10 cellular contexts compared by ENCODE assay signal in genomic region chr15:70826634-70827033, GRCh38. TPM values are rescaled to one million over a fixed set of nuclear protein-coding genes. Genes with fewer than 3 reads are reported as not detected.
A peak's percentile ranks its signal among the peaks of the same experiment; 100 is the strongest.
DNase-seq lines count a peak whose midpoint lies in the region; ATAC-seq, FAIRE-seq and TF ChIP-seq lines count a peak whose summit lies in the region.
"Had no signal": no experiment of that assay in that cellular context is flagged by ENCODE, and none has a peak within 500 bp of the region (broad histone marks: within the 10 kb centered on the region; RNA-seq: fewer than 3 reads in every experiment).

No MANE protein-coding gene starts in this region.

- H3K9me3 Mint-ChIP-seq in CD4-positive, alpha-beta memory T cell: no peaks in the 10 kb centered on the region
- H3K9me3 Mint-ChIP-seq: brain, natural killer cell had no signal

- H3K9me2 ChIP-seq in hepatocyte (replicated peaks; ENCODE audit: insufficient read depth): no peaks in the 10 kb centered on the region

- CTCF ChIA-PET in CD4-positive, alpha-beta memory T cell (lab: Charles Lee; ENCODE audit: partially characterized antibody): interaction anchor here (1.7 to 3.2 kb wide), 3 partner anchors 15 to 32 kb away, joined by 4 to 26 read pairs (median 6); no protein-coding TSS in a partner anchor

- peak; percentile 20 for FAIRE-seq in urothelium cell line (lab: Jason Lieb, UNC)

- POLR2A ChIA-PET in CD4-positive, alpha-beta memory T cell (lab: Charles Lee; ENCODE audit: partially characterized antibody): no interaction called here

- intact Hi-C loops in CD4-positive, alpha-beta memory T cell (cut with micrococcal nuclease): no loop called here

- TF ChIP-seq CTCF in hepatocyte (IDR thresholded peaks at IDR 0.05; ENCODE audit: poor library complexity): no peak

- H3K27me3 Mint-ChIP-seq in CD4-positive, alpha-beta memory T cell: peaks cover 15 to 26% of the 10 kb centered on the region in 2 donors
- H3K27me3 Mint-ChIP-seq: brain had no signal

- WGBS in hepatocyte (ENCODE audit: low lambda C conversion rate, missing lambda C conversion rate): 57% methylated on average over 3 of the region's 3 CpGs

- no peaks in the 10 kb centered on the region for H3K9me3 ChIP-seq in hepatocyte (ENCODE audit: low read depth)
- no peaks in the 10 kb centered on the region for H3K9me3 ChIP-seq in CD4-positive, alpha-beta memory T cell (ENCODE audit: control insufficient read depth in 1 of 2, low read length in 2 of 2)

- no peak overlapping the region for H3K4me3 ChIP-seq in Jurkat, Clone E6-1 (ENCODE audit: low read length)
- H3K4me3 ChIP-seq in hepatocyte: no peak overlapping the region
- H3K4me3 ChIP-seq in CD4-positive, alpha-beta memory T cell (ENCODE audit: low read length in 2 of 2): no peak overlapping the region

- no peaks in the 10 kb centered on the region for H3K4me1 Mint-ChIP-seq in CD4-positive, alpha-beta memory T cell
- H3K4me1 Mint-ChIP-seq: natural killer cell had no signal

- no peak overlapping the region for H3K4me2 ChIP-seq in hepatocyte

- no peak overlapping the region for H3K27ac Mint-ChIP-seq in CD4-positive, alpha-beta memory T cell
- H3K27ac Mint-ChIP-seq: natural killer cell had no signal

- no peaks in the 10 kb centered on the region for H3K36me3 Mint-ChIP-seq in CD4-positive, alpha-beta memory T cell
- H3K36me3 Mint-ChIP-seq: natural killer cell had no signal

- ATAC-seq in HG03108 (IDR thresholded peaks at IDR 0.05; ENCODE audit: unreplicated experiment): no peak
- ATAC-seq: natural killer cell had no signal

- peaks cover 7% of the 10 kb centered on the region for H3K4me1 ChIP-seq in hepatocyte (ENCODE audit: insufficient read depth)
- H3K4me1 ChIP-seq in CD4-positive, alpha-beta memory T cell (ENCODE audit: insufficient read depth, low read length): no peaks in the 10 kb centered on the region

- peak; percentile 42 for DNase-seq in Jurkat, Clone E6-1 (ENCODE audit: low read depth, low spot score)
- peak; percentile 61 for DNase-seq in amniotic stem cell (lab: John Stamatoyannopoulos, UW)
- DNase-seq in hepatocyte (ENCODE audit: low spot score): peak; percentile 32
- DNase-seq in urothelium cell line (ENCODE audit: low spot score): peak; percentile 76
- no peak for DNase-seq in NCI-H187 (lab: John Stamatoyannopoulos, UW)
- DNase-seq in CD4-positive, alpha-beta memory T cell: no peak
- DNase-seq: natural killer cell had no signal

- no peaks in the 10 kb centered on the region for H3K79me2 ChIP-seq in hepatocyte

- H3K4me3 Mint-ChIP-seq in CD4-positive, alpha-beta memory T cell: no peak overlapping the region
- H3K4me3 Mint-ChIP-seq: brain, natural killer cell had no signal

- no peaks in the 10 kb centered on the region for H4K20me1 ChIP-seq in hepatocyte (ENCODE audit: insufficient read depth, poor library complexity, severe bottlenecking)

- H3K36me3 ChIP-seq in hepatocyte (replicated peaks; ENCODE audit: insufficient read depth, low read depth): no peaks in the 10 kb centered on the region
- H3K36me3 ChIP-seq in CD4-positive, alpha-beta memory T cell (ENCODE audit: insufficient read depth, low read length): no peaks in the 10 kb centered on the region

- H3K27ac ChIP-seq in hepatocyte: peak overlapping the region; percentile 52
- no peak overlapping the region for H3K27ac ChIP-seq in CD4-positive, alpha-beta memory T cell (ENCODE audit: low read depth, low read length)

- no peak overlapping the region for H2AFZ ChIP-seq in hepatocyte

- H3K27me3 ChIP-seq in hepatocyte: no peaks in the 10 kb centered on the region
- H3K27me3 ChIP-seq in CD4-positive, alpha-beta memory T cell (ENCODE audit: insufficient read depth, low read length): no peaks in the 10 kb centered on the region

RNA-seq across cellular contexts. Expression of gene LARP6, which starts 27.3 kb away (rescaled TPM):
- polyA plus RNA-seq in Jurkat, Clone E6-1 (2012; ENCODE audit: insufficient read depth, insufficient read length): 14.6 TPM
- 31.9 and 45.9 TPM in 2 replicates for total RNA-seq in hepatocyte
- 50.0 and 55.9 TPM in 2 replicates for polyA plus RNA-seq in hepatocyte
- not detected for total RNA-seq in CD4-positive, alpha-beta memory T cell
- polyA plus RNA-seq in CD4-positive, alpha-beta memory T cell: not detected
- total RNA-seq: natural killer cell; T-helper 2 cell treated with Interferon-gamma antibody and Interleukin-4, amounts not matched to agents 100 ng/mL and 5 ng/mL, for 36 hours had no signal

Comparison
In these comparisons a context has a peak if more than half of its experiments do, and no peak if none do; other contexts are left out.
1. DNase-seq: peak in Jurkat, Clone E6-1 (single experiment), amniotic stem cell (single experiment), hepatocyte (single experiment) and urothelium cell line (single experiment); none in NCI-H187 (0 of 2) and CD4-positive, alpha-beta memory T cell (0 of 5).
2. RNA of gene LARP6, which starts 27.3 kb away (total RNA-seq): 31.9 to 45.9 TPM in hepatocyte; not detected in CD4-positive, alpha-beta memory T cell; every median in the first group is over 10 times any median in the second.